ENCODE assay signal across 15 cellular contexts in genomic region chr2:232310690-232311089, GRCh38.
A peak's percentile ranks its signal among the peaks of the same experiment; 100 is the strongest.
DNase-seq lines count a peak whose midpoint lies in the region; ATAC-seq and TF ChIP-seq lines count a peak whose summit lies in the region.
"Had no signal": no experiment of that assay in that cellular context is flagged by ENCODE, and none has a peak within 500 bp of the region (broad histone marks: within the 10 kb centered on the region; RNA-seq: fewer than 3 reads in every experiment).

No MANE protein-coding gene starts in this region.

- no peaks in the 10 kb centered on the region for H3K27me3 ChIP-seq in gastrocnemius medialis
- H3K27me3 ChIP-seq: ovary had no signal

- H3K4me1 Mint-ChIP-seq in stimulated activated naive CD8-positive, alpha-beta T cell treated with anti-CD3 and anti-CD28 coated beads, Interleukin-15, Interleukin-2, amounts not matched to agents 100 ng/mL and 50 ng/mL, for 24 hours (ENCODE audit: low read depth), result peaks cover 75% of the 10 kb centered on the region
- H3K4me1 Mint-ChIP-seq in activated T-helper 1 cell treated with anti-CD3 and anti-CD28 coated beads, Interleukin-12 subunit alpha, Interleukin-12 subunit beta, Interleukin-2, Interleukin-4 antibody, amounts not matched to agents 30 ng/mL and 10 ng/mL and 1 ng/mL, durations not matched to agents 14 hours and 24 hours and 36 hours (ENCODE audit: low read depth), result peaks cover 42% of the 10 kb centered on the region

- no peaks in the 10 kb centered on the region for H3K27me3 Mint-ChIP-seq in stimulated activated naive CD8-positive, alpha-beta T cell treated with anti-CD3 and anti-CD28 coated beads, Interleukin-15, Interleukin-2, amounts not matched to agents 100 ng/mL and 50 ng/mL, for 24 hours
- H3K27me3 Mint-ChIP-seq in activated T-helper 1 cell treated with anti-CD3 and anti-CD28 coated beads, Interleukin-12 subunit alpha, Interleukin-12 subunit beta, Interleukin-2, Interleukin-4 antibody, amounts not matched to agents 30 ng/mL and 10 ng/mL and 1 ng/mL, durations not matched to agents 14 hours and 24 hours and 36 hours (ENCODE audit: insufficient read depth), result no peaks in the 10 kb centered on the region
- H3K27me3 Mint-ChIP-seq: stimulated activated naive B cell treated with anti-CD40 and anti-IgM and Interleukin-4, amounts not matched to agents 10 μg/mL and 1 μg/mL and 100 μg/mL, for 72 hours had no signal

- H3K9me3 ChIP-seq in gastrocnemius medialis, result no peaks in the 10 kb centered on the region
- H3K9me3 ChIP-seq: ovary had no signal

- ATAC-seq in stimulated activated naive CD8-positive, alpha-beta T cell treated with anti-CD3 and anti-CD28 coated beads, Interleukin-15, Interleukin-2, amounts not matched to agents 100 U/mL and 50 U/mL, for 24 hours, result no peak
- ATAC-seq in left colon (peak; percentile 34), gastrocnemius medialis (no peak)
- ATAC-seq: stimulated activated naive B cell treated with anti-CD40 and anti-IgM and Interleukin-4, amounts not matched to agents 10 μg/mL and 1 μg/mL and 100 μg/mL, for 72 hours had no signal

- H3K9me3 Mint-ChIP-seq in stimulated activated naive CD8-positive, alpha-beta T cell treated with anti-CD3 and anti-CD28 coated beads, Interleukin-15, Interleukin-2, amounts not matched to agents 100 ng/mL and 50 ng/mL, for 24 hours, result peaks cover 21% of the 10 kb centered on the region
- H3K9me3 Mint-ChIP-seq in activated T-helper 1 cell treated with anti-CD3 and anti-CD28 coated beads, Interleukin-12 subunit alpha, Interleukin-12 subunit beta, Interleukin-2, Interleukin-4 antibody, amounts not matched to agents 30 ng/mL and 10 ng/mL and 1 ng/mL, durations not matched to agents 14 hours and 24 hours and 36 hours, result peaks cover 16% of the 10 kb centered on the region

- peaks cover 35% of the 10 kb centered on the region for H3K36me3 Mint-ChIP-seq in stimulated activated naive CD8-positive, alpha-beta T cell treated with anti-CD3 and anti-CD28 coated beads, Interleukin-15, Interleukin-2, amounts not matched to agents 100 ng/mL and 50 ng/mL, for 24 hours (ENCODE audit: low read depth)
- peaks cover 22% of the 10 kb centered on the region for H3K36me3 Mint-ChIP-seq in activated T-helper 1 cell treated with anti-CD3 and anti-CD28 coated beads, Interleukin-12 subunit alpha, Interleukin-12 subunit beta, Interleukin-2, Interleukin-4 antibody, amounts not matched to agents 30 ng/mL and 10 ng/mL and 1 ng/mL, durations not matched to agents 14 hours and 24 hours and 36 hours (ENCODE audit: low read depth)

- H3K4me1 ChIP-seq in gastrocnemius medialis, result peaks cover 11 to 16% of the 10 kb centered on the region in 2 donors

- in situ Hi-C loops in gastrocnemius medialis (cut with MboI; ENCODE audit: low sequenced_read_pairs in 4 of 4), result loop anchor here in 2 of 4 donors (10.0 to 25.0 kb wide), 2 partner anchors 386 to 398 kb away; partner anchors contain the start of gene NPPC (in 1 of the 2)

- intact Hi-C loops in activated T-helper 1 cell treated with anti-CD3 and anti-CD28 coated beads, Interleukin-12 subunit alpha, Interleukin-12 subunit beta, Interleukin-2, Interleukin-4 antibody, amounts not matched to agents 30 ng/mL and 10 ng/mL and 1 ng/mL, durations not matched to agents 14 hours and 24 hours and 36 hours (cut with micrococcal nuclease), result no loop called here
- intact Hi-C loops in left colon (cut with DNase I, micrococcal nuclease), result no loop called here
- intact Hi-C loops in gastrocnemius medialis (cut with DNase I; ENCODE audit: low total_unique reads), result loop anchor here (10.0 kb wide), 1 partner anchor 214 kb away; the partner anchor contains the start of genes CHRND and PRSS56

- H3K27ac ChIP-seq in gastrocnemius medialis, result no peak overlapping the region
- H3K27ac ChIP-seq: ovary had no signal

- peak overlapping the region; percentile 58 for H3K4me3 Mint-ChIP-seq in stimulated activated naive CD8-positive, alpha-beta T cell treated with anti-CD3 and anti-CD28 coated beads, Interleukin-15, Interleukin-2, amounts not matched to agents 100 ng/mL and 50 ng/mL, for 24 hours
- peak overlapping the region; percentile 17 for H3K4me3 Mint-ChIP-seq in activated T-helper 1 cell treated with anti-CD3 and anti-CD28 coated beads, Interleukin-12 subunit alpha, Interleukin-12 subunit beta, Interleukin-2, Interleukin-4 antibody, amounts not matched to agents 30 ng/mL and 10 ng/mL and 1 ng/mL, durations not matched to agents 14 hours and 24 hours and 36 hours
- H3K4me3 Mint-ChIP-seq: activated T-cell treated with anti-CD3 and anti-CD28 coated beads, Interleukin-2, amount 50 U/mL, for 4 hours; stimulated activated naive B cell treated with anti-CD40 and anti-IgM and Interleukin-4, amounts not matched to agents 10 μg/mL and 1 μg/mL and 100 μg/mL, for 72 hours had no signal

- TF ChIP-seq CTCF in gastrocnemius medialis (IDR thresholded peaks at IDR 0.05 in 4 of 5, conservative IDR thresholded peaks at IDR 0.05 in 1 of 5), result no peak

- no peak overlapping the region for H3K27ac Mint-ChIP-seq in stimulated activated naive CD8-positive, alpha-beta T cell treated with anti-CD3 and anti-CD28 coated beads, Interleukin-15, Interleukin-2, amounts not matched to agents 100 ng/mL and 50 ng/mL, for 24 hours
- peak overlapping the region; percentile 58 for H3K27ac Mint-ChIP-seq in activated T-helper 1 cell treated with anti-CD3 and anti-CD28 coated beads, Interleukin-12 subunit alpha, Interleukin-12 subunit beta, Interleukin-2, Interleukin-4 antibody, amounts not matched to agents 30 ng/mL and 10 ng/mL and 1 ng/mL, durations not matched to agents 14 hours and 24 hours and 36 hours
- H3K27ac Mint-ChIP-seq: stimulated activated naive B cell treated with anti-CD40 and anti-IgM and Interleukin-4, amounts not matched to agents 10 μg/mL and 1 μg/mL and 100 μg/mL, for 72 hours had no signal

- H3K4me3 ChIP-seq in gastrocnemius medialis, result no peak overlapping the region
- H3K4me3 ChIP-seq: ovary had no signal

- DNase-seq in stimulated activated naive CD8-positive, alpha-beta T cell treated with anti-CD3 and anti-CD28 coated beads, Interleukin-15, Interleukin-2, amounts not matched to agents 100 U/mL and 50 U/mL, for 24 hours, result no peak
- no peak for DNase-seq in activated T-helper 1 cell treated with anti-CD3 and anti-CD28 coated beads, Interleukin-12 subunit alpha, Interleukin-12 subunit beta, Interleukin-2, Interleukin-4 antibody, amounts not matched to agents 30 ng/mL and 10 ng/mL and 1 ng/mL, durations not matched to agents 14 hours and 24 hours and 36 hours (ENCODE audit: low spot score)
- DNase-seq in left colon, result no peak
- no peak for DNase-seq in gastrocnemius medialis
- no peak for DNase-seq in KG1 (lab: John Stamatoyannopoulos, UW)
- no peak for DNase-seq in NCI-H1092 treated with DMSO at 0.1 percent for 48 hours (lab: John Stamatoyannopoulos, UW)
- DNase-seq in iPS-NIHi7 (ENCODE audit: extremely low spot score), result no peak
- DNase-seq: activated T-cell treated with anti-CD3 and anti-CD28 coated beads, Interleukin-2, amount 50 U/mL, for 4 hours; cortex of kidney; erythroblast; midbrain; NCI-H1092; ovary; stimulated activated naive B cell treated with anti-CD40 and anti-IgM and Interleukin-4, amounts not matched to agents 10 μg/mL and 1 μg/mL and 100 μg/mL, for 72 hours had no signal

- TF ChIP-seq POLR2A in gastrocnemius medialis (IDR thresholded peaks at IDR 0.05), result no peak

- H3K36me3 ChIP-seq in gastrocnemius medialis, result no peaks in the 10 kb centered on the region
- H3K36me3 ChIP-seq: ovary had no signal
